30 cellular contexts compared by ENCODE assay signal in genomic region chrX:68589372-68589753, GRCh38.
"Had no signal": no experiment of that assay in that cellular context is flagged by ENCODE, and none has a peak within 500 bp of the region (broad histone marks: within the 10 kb centered on the region; RNA-seq: fewer than 3 reads in every experiment).

No MANE protein-coding gene starts in this region.

- H3K4me1 Mint-ChIP-seq: activated CD4-positive, alpha-beta T cell treated with anti-CD3 and anti-CD28 coated beads for 36 hours; activated CD4-positive, alpha-beta T cell treated with anti-CD3 and anti-CD28 coated beads, Interleukin-2, amount 10 ng/mL, durations not matched to agents 7 days and 5 days; activated naive CD8-positive, alpha-beta T cell treated with anti-CD3 and anti-CD28 coated beads for 36 hours; central memory CD8-positive, alpha-beta T cell had no signal

- H3K27ac Mint-ChIP-seq: activated CD4-positive, alpha-beta memory T cell treated with anti-CD3 and anti-CD28 coated beads for 36 hours; activated CD4-positive, alpha-beta T cell treated with anti-CD3 and anti-CD28 coated beads for 36 hours; activated CD4-positive, alpha-beta T cell treated with anti-CD3 and anti-CD28 coated beads, Interleukin-2, amount 10 ng/mL, durations not matched to agents 7 days and 5 days; activated naive CD8-positive, alpha-beta T cell treated with anti-CD3 and anti-CD28 coated beads for 36 hours had no signal

- H3K27me3 ChIP-seq: brain microvascular endothelial cell, cardiac muscle cell, MG63 had no signal

- H3K27me3 Mint-ChIP-seq: activated CD4-positive, alpha-beta memory T cell treated with anti-CD3 and anti-CD28 coated beads for 36 hours; activated CD4-positive, alpha-beta T cell treated with anti-CD3 and anti-CD28 coated beads for 36 hours; activated CD4-positive, alpha-beta T cell treated with anti-CD3 and anti-CD28 coated beads, Interleukin-2, amount 10 ng/mL, durations not matched to agents 7 days and 5 days; activated naive CD8-positive, alpha-beta T cell treated with anti-CD3 and anti-CD28 coated beads for 36 hours; central memory CD8-positive, alpha-beta T cell had no signal

- ATAC-seq: activated CD4-positive, alpha-beta T cell treated with anti-CD3 and anti-CD28 coated beads for 36 hours; activated CD4-positive, CD25-positive, alpha-beta regulatory T cell treated with anti-CD3 and anti-CD28 coated beads, Interleukin-2, amount 50 U/mL, for 24 hours had no signal

- H3K36me3 ChIP-seq: brain microvascular endothelial cell, cardiac muscle cell, MG63 had no signal

- H3K4me3 ChIP-seq: cardiac muscle cell, MG63 had no signal

- DNase-seq: activated CD4-positive, alpha-beta memory T cell treated with anti-CD3 and anti-CD28 coated beads for 36 hours; activated CD4-positive, alpha-beta T cell treated with anti-CD3 and anti-CD28 coated beads for 36 hours; activated CD4-positive, alpha-beta T cell treated with anti-CD3 and anti-CD28 coated beads, Interleukin-2, amount 10 ng/mL, durations not matched to agents 7 days and 5 days; activated CD8-positive, alpha-beta memory T cell treated with anti-CD3 and anti-CD28 coated beads, Interleukin-2, amount 50 U/mL, for 4 hours; activated effector memory CD4-positive, alpha-beta T cell treated with Interleukin-2 at 50 U/mL for 16 hours; activated naive CD4-positive, alpha-beta T cell; activated naive CD4-positive, alpha-beta T cell treated with anti-CD3 and anti-CD28 coated beads, Interleukin-2, amount 50 U/mL, for 16 hours; activated naive CD8-positive, alpha-beta T cell treated with anti-CD3 and anti-CD28 coated beads for 36 hours; activated T-cell treated with anti-CD3 and anti-CD28 coated beads, Interleukin-2, amount 50 U/mL, for 48 hours; amniotic stem cell; aorta; brain microvascular endothelial cell; Karpas-422; KBM-7; MG63; NCI-H1105; NCI-H1417 treated with DMSO at 0.1 percent for 48 hours; NCI-H1930; NCI-H345; NCI-H524 treated with DMSO at 0.1 percent for 48 hours; Right ventricle myocardium superior; SW 1271; T-helper 1 cell; T-helper 2 cell; T-helper 9 cell had no signal

- H3K4me3 Mint-ChIP-seq: activated CD4-positive, alpha-beta memory T cell treated with anti-CD3 and anti-CD28 coated beads for 36 hours; activated CD4-positive, alpha-beta T cell treated with anti-CD3 and anti-CD28 coated beads for 36 hours; activated CD4-positive, alpha-beta T cell treated with anti-CD3 and anti-CD28 coated beads, Interleukin-2, amount 10 ng/mL, durations not matched to agents 7 days and 5 days; activated naive CD8-positive, alpha-beta T cell treated with anti-CD3 and anti-CD28 coated beads for 36 hours; central memory CD8-positive, alpha-beta T cell had no signal

- H3K9me3 ChIP-seq: MG63 had no signal

- H3K27ac ChIP-seq: brain microvascular endothelial cell, cardiac muscle cell had no signal

- FAIRE-seq: RCC 7860, TTC549 had no signal
